Comparison of ENCODE assay signal across 11 cellular contexts in genomic region chr2:119647440-119648169, GRCh38. TPM values are rescaled to one million over a fixed set of nuclear protein-coding genes. Genes with fewer than 3 reads are reported as not detected.
DNase-seq lines count a peak whose midpoint lies in the region; ATAC-seq and TF ChIP-seq lines count a peak whose summit lies in the region.
"Had no signal": no experiment of that assay in that cellular context is flagged by ENCODE, and none has a peak within 500 bp of the region (broad histone marks: within the 10 kb centered on the region; RNA-seq: fewer than 3 reads in every experiment).

No MANE protein-coding gene starts in this region.

- BruUV-seq in MCF 10A (replicated peaks; lab: Mats Ljungman, UMichigan) = no TSS peak

- H3K9me3 Mint-ChIP-seq in MCF 10A (ENCODE audit: unreplicated experiment) = no peaks in the 10 kb centered on the region
- H3K9me3 Mint-ChIP-seq in activated T-cell treated with anti-CD3 and anti-CD28 coated beads, Interleukin-2, amount 50 U/mL, for 4 hours = peaks cover 4% of the 10 kb centered on the region
- H3K9me3 Mint-ChIP-seq in activated naive CD8-positive, alpha-beta T cell treated with anti-CD3 and anti-CD28 coated beads for 36 hours = no peaks in the 10 kb centered on the region
- H3K9me3 Mint-ChIP-seq: activated naive CD4-positive, alpha-beta T cell treated with anti-CD3 and anti-CD28 coated beads, Interleukin-2, amount 50 U/mL, for 72 hours had no signal

- H3K4me1 Mint-ChIP-seq in MCF 10A (ENCODE audit: insufficient read depth, unreplicated experiment) = peaks cover 6% of the 10 kb centered on the region
- H3K4me1 Mint-ChIP-seq in activated T-cell treated with anti-CD3 and anti-CD28 coated beads, Interleukin-2, amount 50 U/mL, for 4 hours (ENCODE audit: low read depth) = peaks cover 3% of the 10 kb centered on the region
- H3K4me1 Mint-ChIP-seq in activated naive CD8-positive, alpha-beta T cell treated with anti-CD3 and anti-CD28 coated beads for 36 hours = no peaks in the 10 kb centered on the region

- no peaks in the 10 kb centered on the region for H3K27me3 ChIP-seq in breast epithelium

- no peaks in the 10 kb centered on the region for H3K36me3 ChIP-seq in breast epithelium

- H3K4me3 ChIP-seq in breast epithelium = no peak overlapping the region
- H3K4me3 ChIP-seq: A549 had no signal

- peaks cover 5 to 9% of the 10 kb centered on the region in 2 donors for H3K9me3 ChIP-seq in breast epithelium
- H3K9me3 ChIP-seq: A549 had no signal

- no peaks in the 10 kb centered on the region for H3K36me3 Mint-ChIP-seq in MCF 10A (ENCODE audit: insufficient read depth, unreplicated experiment)
- H3K36me3 Mint-ChIP-seq in activated T-cell treated with anti-CD3 and anti-CD28 coated beads, Interleukin-2, amount 50 U/mL, for 4 hours (ENCODE audit: insufficient read depth) = no peaks in the 10 kb centered on the region
- H3K36me3 Mint-ChIP-seq in activated naive CD8-positive, alpha-beta T cell treated with anti-CD3 and anti-CD28 coated beads for 36 hours = no peaks in the 10 kb centered on the region

- H3K4me3 Mint-ChIP-seq in MCF 10A (ENCODE audit: unreplicated experiment) = no peak overlapping the region
- H3K4me3 Mint-ChIP-seq in activated T-cell treated with anti-CD3 and anti-CD28 coated beads, Interleukin-2, amount 50 U/mL, for 4 hours = no peak overlapping the region
- no peak overlapping the region for H3K4me3 Mint-ChIP-seq in activated naive CD8-positive, alpha-beta T cell treated with anti-CD3 and anti-CD28 coated beads for 36 hours

- intact Hi-C loops in MCF 10A (cut with micrococcal nuclease) (loop anchor here (10.0 kb wide), 1 partner anchor 153 kb away; no protein-coding TSS in a partner anchor), breast epithelium (cut with DNase I; ENCODE audit: low total_unique reads) (no loop called here)

- POLR2A ChIA-PET in MCF 10A (lab: Yijun Ruan, JAX) (interaction anchor here (0.6 kb wide), 1 partner anchor 392 kb away, joined by 3 read pairs; no protein-coding TSS in a partner anchor), RWPE1 (lab: Yijun Ruan, JAX; ENCODE audit: low non-redundant PET) (no interaction called here)

- no peak for TF ChIP-seq POLR2A in breast epithelium (IDR thresholded peaks at IDR 0.05)

- no peak overlapping the region for H3K27ac ChIP-seq in breast epithelium
- no peak overlapping the region for H3K27ac ChIP-seq in RWPE1
- H3K27ac ChIP-seq: A549 had no signal

- TF ChIP-seq CTCF in MCF 10A (IDR thresholded peaks at IDR 0.05; ENCODE audit: unreplicated experiment) = no peak
- no peak for TF ChIP-seq CTCF in breast epithelium (IDR thresholded peaks at IDR 0.05)
- no peak for TF ChIP-seq CTCF in RWPE1 (conservative IDR thresholded peaks at IDR 0.05; ENCODE audit: low read depth)

- no peak overlapping the region for H3K27ac Mint-ChIP-seq in MCF 10A (ENCODE audit: low read depth, unreplicated experiment)
- H3K27ac Mint-ChIP-seq in activated naive CD8-positive, alpha-beta T cell treated with anti-CD3 and anti-CD28 coated beads for 36 hours = no peak overlapping the region
- H3K27ac Mint-ChIP-seq: activated naive CD4-positive, alpha-beta T cell treated with anti-CD3 and anti-CD28 coated beads, Interleukin-2, amount 50 U/mL, for 72 hours had no signal

- DNase-seq in MCF 10A (ENCODE audit: unreplicated experiment) = peak; percentile 73
- DNase-seq in breast epithelium (ENCODE audit: low spot score in 2 of 2) = no peak
- peak; percentile 53 for DNase-seq in RWPE1 (ENCODE audit: low spot score)
- no peak for DNase-seq in activated T-cell treated with anti-CD3 and anti-CD28 coated beads, Interleukin-2, amount 50 U/mL, for 4 hours
- no peak for DNase-seq in cerebellar nuclear complex (lab: John Stamatoyannopoulos, UW)
- DNase-seq in activated naive CD8-positive, alpha-beta T cell treated with anti-CD3 and anti-CD28 coated beads for 36 hours = no peak
- no peak for DNase-seq in medulla oblongata (ENCODE audit: extremely low spot score)

- peak; percentile 84 for ATAC-seq in HG03139 (IDR thresholded peaks at IDR 0.05; ENCODE audit: unreplicated experiment)
- no peak for ATAC-seq in activated T-cell treated with anti-CD3 and anti-CD28 coated beads, Interleukin-2, amount 50 U/mL, for 4 hours
- ATAC-seq: A549; activated naive CD4-positive, alpha-beta T cell treated with anti-CD3 and anti-CD28 coated beads, Interleukin-2, amount 50 U/mL, for 72 hours; HCT116 had no signal

- no peaks in the 10 kb centered on the region for H3K27me3 Mint-ChIP-seq in MCF 10A (ENCODE audit: insufficient read depth, unreplicated experiment)
- peaks cover 5% of the 10 kb centered on the region for H3K27me3 Mint-ChIP-seq in activated T-cell treated with anti-CD3 and anti-CD28 coated beads, Interleukin-2, amount 50 U/mL, for 4 hours (ENCODE audit: low read depth)
- no peaks in the 10 kb centered on the region for H3K27me3 Mint-ChIP-seq in activated naive CD8-positive, alpha-beta T cell treated with anti-CD3 and anti-CD28 coated beads for 36 hours

- CTCF ChIA-PET in MCF 10A (lab: Yijun Ruan, JAX) (interaction anchor here (0.9 to 2.4 kb wide), 3 partner anchors 10 to 13 kb away, joined by 3 to 7 read pairs (median 4); no protein-coding TSS in a partner anchor), RWPE1 (lab: Yijun Ruan, JAX) (no interaction called here)

- H3K4me1 ChIP-seq in breast epithelium = no peaks in the 10 kb centered on the region
- H3K4me1 ChIP-seq: A549 had no signal

RNA-seq across cellular contexts. Expression of gene TMEM177, which starts 31.4 kb away (rescaled TPM):
- total RNA-seq in MCF 10A (2022) = 13.3 and 16.8 TPM in 2 replicates
- total RNA-seq in breast epithelium = 10 to 100 TPM in 2 of 3 donors, 1 to 10 TPM in 1; 3.4 to 16.5 (median 13.1) TPM
- total RNA-seq in activated T-cell treated with anti-CD3 and anti-CD28 coated beads, Interleukin-2, amount 50 U/mL, for 4 hours = 10 to 100 TPM; 13.6 to 19.3 (median 16.4) TPM
- total RNA-seq in activated naive CD8-positive, alpha-beta T cell treated with anti-CD3 and anti-CD28 coated beads for 36 hours = 10 to 100 TPM; 18.1 to 20.8 TPM

Comparison
In these comparisons a context has a peak if more than half of its experiments do, and no peak if none do; other contexts are left out.
1. DNase-seq: peak in MCF 10A (single experiment) and RWPE1 (single experiment); none in breast epithelium (0 of 2), activated T-cell treated with anti-CD3 and anti-CD28 coated beads, Interleukin-2, amount 50 U/mL, for 4 hours (single experiment), cerebellar nuclear complex (0 of 2), activated naive CD8-positive, alpha-beta T cell treated with anti-CD3 and anti-CD28 coated beads for 36 hours (single experiment) and medulla oblongata (single experiment).